ENCODE assay signal across 2 cellular contexts in genomic region chr13:96041326-96042092, GRCh38.
TF ChIP-seq lines count a peak whose summit lies in the region.

No MANE protein-coding gene starts in this region.

TF ChIP-seq in GM23338, 12 proteins besides CTCF, POLR2A, EP300 and RAD21 (continued from another document):
- TF ChIP-seq ZNF462 (CRISPR knock-in tag; IDR thresholded peaks at IDR 0.05): no peak
- TF ChIP-seq NANOG (IDR thresholded peaks at IDR 0.05; ENCODE audit: borderline replicate concordance): no peak

TF ChIP-seq in HEK293, 187 proteins besides CTCF, POLR2A, EP300 and RAD21 (continued from another document):
- TF ChIP-seq ZFP69B (tag by site-specific recombination; IDR thresholded peaks at IDR 0.05) (no peak), GLI2 (tag by site-specific recombination; IDR thresholded peaks at IDR 0.05; ENCODE audit: borderline replicate concordance, low read depth) (no peak), ZIC2 (tag by site-specific recombination; IDR thresholded peaks at IDR 0.05) (peak; percentile 59), ZNF549 (tag by site-specific recombination; IDR thresholded peaks at IDR 0.05) (no peak), ZNF280C (tag by site-specific recombination; IDR thresholded peaks at IDR 0.05) (no peak), WT1 (tag by site-specific recombination; IDR thresholded peaks at IDR 0.05) (no peak), ZNF169 (tag by site-specific recombination; IDR thresholded peaks at IDR 0.05) (no peak), ZNF16 (tag by site-specific recombination; IDR thresholded peaks at IDR 0.05; ENCODE audit: low read depth) (no peak), SCRT2 (tag by site-specific recombination; IDR thresholded peaks at IDR 0.05) (peak; percentile 70), IKZF3 (tag by site-specific recombination; IDR thresholded peaks at IDR 0.05) (no peak), ZNF114 (tag by site-specific recombination; IDR thresholded peaks at IDR 0.05) (no peak), EGR2 (tag by site-specific recombination; IDR thresholded peaks at IDR 0.05; ENCODE audit: low read depth) (peak; percentile 59), ATF2 (tag by site-specific recombination; IDR thresholded peaks at IDR 0.05; ENCODE audit: low read depth) (no peak), ZBTB8A (tag by site-specific recombination; IDR thresholded peaks at IDR 0.05) (0 out of 2 replicates have a peak, but pooled peaks have one; percentile 23), ZNF394 (tag by site-specific recombination; IDR thresholded peaks at IDR 0.05; ENCODE audit: borderline replicate concordance) (no peak), ZNF621 (tag by site-specific recombination; IDR thresholded peaks at IDR 0.05) (no peak), ZFP41 (tag by site-specific recombination; IDR thresholded peaks at IDR 0.05; ENCODE audit: borderline replicate concordance) (no peak), ZNF121 (tag by site-specific recombination; IDR thresholded peaks at IDR 0.05) (no peak), ZNF530 (tag by site-specific recombination; IDR thresholded peaks at IDR 0.05; ENCODE audit: low read depth) (no peak), ZNF202 (tag by site-specific recombination; IDR thresholded peaks at IDR 0.05; ENCODE audit: borderline replicate concordance) (no peak)
